8 cellular contexts compared by ENCODE assay signal in the genomic region with DNA sequence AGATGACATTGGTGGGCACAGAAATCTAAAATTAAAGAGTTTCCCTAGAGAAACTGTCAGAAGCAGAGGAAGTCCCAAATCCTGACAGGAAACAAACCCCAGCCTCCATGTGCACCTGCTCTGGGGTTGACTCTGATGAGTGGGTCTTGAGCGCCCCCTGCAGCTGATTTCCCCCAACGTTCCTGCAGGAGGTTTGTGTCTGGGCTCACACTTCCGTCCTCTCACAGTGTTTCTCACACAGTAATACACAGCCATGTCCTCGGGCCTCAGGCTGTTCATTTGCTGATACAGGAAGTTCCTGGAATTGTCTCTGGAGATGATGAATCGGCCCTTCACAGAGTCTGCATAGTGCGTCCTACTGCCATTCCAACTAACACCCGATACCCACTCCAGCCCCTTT.
A peak's percentile ranks its signal among the peaks of the same experiment; 100 is the strongest.
DNase-seq lines count a peak whose midpoint lies in the region; ATAC-seq, FAIRE-seq and TF ChIP-seq lines count a peak whose summit lies in the region.
"Not testable (repeated sequence)": the region's sequence is repeated elsewhere in the genome, so short reads cannot be mapped to it uniquely, and the experiment has no call there.

No MANE protein-coding gene starts in this region.

- not testable (repeated sequence) for TF ChIP-seq POLR2A in GM12891 (IDR thresholded peaks at IDR 0.05; ENCODE audit: low read depth, low read length)

- not testable (repeated sequence) for H3K27ac ChIP-seq in CD4-positive, CD25-positive, alpha-beta regulatory T cell (ENCODE audit: insufficient read depth, low read length, poor library complexity, severe bottlenecking)
- peak overlapping the region; percentile 99 for H3K27ac ChIP-seq in OCI-LY7 (ENCODE audit: low read depth, low read length, poor library complexity, severe bottlenecking)

- peaks cover 19% of the 10 kb centered on the region for H3K27me3 ChIP-seq in CD4-positive, CD25-positive, alpha-beta regulatory T cell (ENCODE audit: control insufficient read depth, insufficient read depth, low read length)

- not testable (repeated sequence) for H3K27ac Mint-ChIP-seq in CD4-positive, CD25-positive, alpha-beta regulatory T cell; activated CD4-positive, alpha-beta T cell treated with anti-CD3 and anti-CD28 coated beads, Interleukin-2, amount 10 ng/mL, durations not matched to agents 7 days and 5 days; activated T-cell treated with anti-CD3 and anti-CD28 coated beads, Interleukin-2, amount 50 U/mL, for 72 hours

- not testable (repeated sequence) for H4K20me1 ChIP-seq in OCI-LY7 (ENCODE audit: insufficient read depth, low read length)

- peak; percentile 20 for FAIRE-seq in GM12891 (lab: Jason Lieb, UNC)

- not testable (repeated sequence) for H3K4me1 ChIP-seq in CD4-positive, CD25-positive, alpha-beta regulatory T cell (ENCODE audit: control insufficient read depth, insufficient read depth, low read length, poor library complexity, severe bottlenecking)
- H3K4me1 ChIP-seq in OCI-LY7 (ENCODE audit: insufficient read depth, low read length, poor library complexity, severe bottlenecking): peaks cover 27% of the 10 kb centered on the region

- not testable (repeated sequence) for H3K36me3 Mint-ChIP-seq in CD4-positive, CD25-positive, alpha-beta regulatory T cell; activated CD4-positive, alpha-beta T cell treated with anti-CD3 and anti-CD28 coated beads, Interleukin-2, amount 10 ng/mL, durations not matched to agents 7 days and 5 days (ENCODE audit: low read depth); activated T-cell treated with anti-CD3 and anti-CD28 coated beads, Interleukin-2, amount 50 U/mL, for 72 hours (ENCODE audit: insufficient read depth in 2 of 2)

- not testable (repeated sequence) for ATAC-seq in CD4-positive, CD25-positive, alpha-beta regulatory T cell (ENCODE audit: low read depth in 2 of 2); activated T-cell treated with anti-CD3 and anti-CD28 coated beads, Interleukin-2, amount 50 U/mL, for 72 hours (replicated peaks in 1 of 2)

- H3K79me2 ChIP-seq in OCI-LY7 (ENCODE audit: insufficient read depth, low read depth, low read length): peaks cover 39% of the 10 kb centered on the region

- peak in 2 of 3 donors; percentile 56 to 67 for DNase-seq in CD4-positive, CD25-positive, alpha-beta regulatory T cell
- DNase-seq in GM12891 (ENCODE audit: insufficient read length, low spot score): not testable (repeated sequence)
- peak; percentile 82 for DNase-seq in OCI-LY7 (ENCODE audit: low spot score)
- DNase-seq in activated CD4-positive, alpha-beta T cell treated with anti-CD3 and anti-CD28 coated beads, Interleukin-2, amount 10 ng/mL, durations not matched to agents 7 days and 5 days: peak; percentile 77
- peak; percentile 75 for DNase-seq in activated T-cell treated with anti-CD3 and anti-CD28 coated beads, Interleukin-2, amount 50 U/mL, for 72 hours
- peak; percentile 3 for DNase-seq in cerebellar cortex (ENCODE audit: low spot score)
- peak; percentile 69 for DNase-seq in stimulated activated CD4-positive, alpha-beta T cell treated with anti-CD3 and anti-CD28 coated beads, Interleukin-1b, Interleukin-23, amount 100 ng/mL, for 48 hours
- DNase-seq in stimulated activated CD8-positive, alpha-beta memory T cell treated with anti-CD3 and anti-CD28 coated beads, Interleukin-7, amount 100 ng/mL, for 1 hour (ENCODE audit: low read depth in 2 of 2): peak; percentile 49 to 55

- H3K4me1 Mint-ChIP-seq in CD4-positive, CD25-positive, alpha-beta regulatory T cell: peaks cover 0 to 16% (median 3%) of the 10 kb centered on the region in 4 donors
- H3K4me1 Mint-ChIP-seq in activated CD4-positive, alpha-beta T cell treated with anti-CD3 and anti-CD28 coated beads, Interleukin-2, amount 10 ng/mL, durations not matched to agents 7 days and 5 days: peaks cover 24% of the 10 kb centered on the region
- H3K4me1 Mint-ChIP-seq in activated T-cell treated with anti-CD3 and anti-CD28 coated beads, Interleukin-2, amount 50 U/mL, for 72 hours (ENCODE audit: low read depth): peaks cover 34% of the 10 kb centered on the region

- H3K9me3 ChIP-seq in CD4-positive, CD25-positive, alpha-beta regulatory T cell (ENCODE audit: control insufficient read depth in 2 of 2, low read length in 2 of 2); OCI-LY7 (ENCODE audit: low read length): not testable (repeated sequence)

- H3K4me2 ChIP-seq in OCI-LY7 (ENCODE audit: low read length): peak overlapping the region; percentile 80

- not testable (repeated sequence) for H3K36me3 ChIP-seq in CD4-positive, CD25-positive, alpha-beta regulatory T cell (ENCODE audit: control insufficient read depth, insufficient read depth, low read length)
- H3K36me3 ChIP-seq in OCI-LY7 (ENCODE audit: insufficient read depth, low read length): peaks cover 38% of the 10 kb centered on the region

- not testable (repeated sequence) for H3K4me3 Mint-ChIP-seq in CD4-positive, CD25-positive, alpha-beta regulatory T cell; activated CD4-positive, alpha-beta T cell treated with anti-CD3 and anti-CD28 coated beads, Interleukin-2, amount 10 ng/mL, durations not matched to agents 7 days and 5 days; activated T-cell treated with anti-CD3 and anti-CD28 coated beads, Interleukin-2, amount 50 U/mL, for 72 hours

- peaks cover 46% of the 10 kb centered on the region for H3K27me3 Mint-ChIP-seq in CD4-positive, CD25-positive, alpha-beta regulatory T cell
- H3K27me3 Mint-ChIP-seq in activated CD4-positive, alpha-beta T cell treated with anti-CD3 and anti-CD28 coated beads, Interleukin-2, amount 10 ng/mL, durations not matched to agents 7 days and 5 days: peaks cover 44% of the 10 kb centered on the region
- H3K27me3 Mint-ChIP-seq in activated T-cell treated with anti-CD3 and anti-CD28 coated beads, Interleukin-2, amount 50 U/mL, for 72 hours (ENCODE audit: low read depth): peaks cover 41% of the 10 kb centered on the region

- peak; percentile 65 for TF ChIP-seq CTCF in OCI-LY7 (conservative IDR thresholded peaks at IDR 0.05; ENCODE audit: low read length)

- intact Hi-C loops in OCI-LY7 (cut with micrococcal nuclease; ENCODE audit: unreplicated experiment): not testable (repeated sequence)

- not testable (repeated sequence) for H3K9me2 ChIP-seq in OCI-LY7 (ENCODE audit: insufficient read depth, low read length)

- CTCF ChIA-PET in OCI-LY7 (lab: Charles Lee; ENCODE audit: unreplicated experiment): not testable (repeated sequence)
- CTCF ChIA-PET in activated CD4-positive, alpha-beta T cell treated with anti-CD3 and anti-CD28 coated beads, Interleukin-2, amount 10 ng/mL, durations not matched to agents 7 days and 5 days (lab: Charles Lee): interaction anchor here (2.2 to 3.1 kb wide), 2 partner anchors 11 to 26 kb away, joined by 9 to 10 read pairs; no protein-coding TSS in a partner anchor

- H2AFZ ChIP-seq in OCI-LY7 (ENCODE audit: low read length): not testable (repeated sequence)

- H3K4me3 ChIP-seq in CD4-positive, CD25-positive, alpha-beta regulatory T cell (ENCODE audit: low read depth, low read length): not testable (repeated sequence)
- peak overlapping the region; percentile 86 for H3K4me3 ChIP-seq in OCI-LY7 (ENCODE audit: low read depth, low read length, poor library complexity, severe bottlenecking)

- not testable (repeated sequence) for H3K9me3 Mint-ChIP-seq in CD4-positive, CD25-positive, alpha-beta regulatory T cell; activated CD4-positive, alpha-beta T cell treated with anti-CD3 and anti-CD28 coated beads, Interleukin-2, amount 10 ng/mL, durations not matched to agents 7 days and 5 days; activated T-cell treated with anti-CD3 and anti-CD28 coated beads, Interleukin-2, amount 50 U/mL, for 72 hours

- BruUV-seq in OCI-LY7 (replicated peaks; lab: Mats Ljungman, UMichigan): not testable (repeated sequence)

- POLR2A ChIA-PET in OCI-LY7 (lab: Charles Lee); activated CD4-positive, alpha-beta T cell treated with anti-CD3 and anti-CD28 coated beads, Interleukin-2, amount 10 ng/mL, durations not matched to agents 7 days and 5 days (lab: Charles Lee): not testable (repeated sequence)
